Comparison of ENCODE assay signal across 7 cellular contexts in the genomic region with DNA sequence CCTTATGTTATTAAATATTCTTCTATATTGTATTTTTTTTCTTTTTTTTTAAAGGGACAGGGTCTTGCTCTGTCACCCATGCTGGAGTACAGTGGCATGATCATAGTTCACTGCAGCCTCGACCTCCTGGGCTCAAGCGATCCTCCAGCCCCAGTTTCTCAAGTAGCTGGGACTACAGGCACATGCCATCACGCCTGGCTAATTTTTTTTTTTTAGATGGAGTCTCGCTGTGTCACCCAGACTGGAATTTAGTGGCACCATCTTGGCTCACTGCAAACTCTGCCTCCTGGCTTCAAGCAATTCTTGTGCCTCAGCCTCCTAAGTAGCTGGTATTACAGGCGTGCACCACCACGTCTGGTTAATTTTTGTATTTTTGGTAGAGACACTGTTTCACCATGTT. TPM values are rescaled to one million over a fixed set of nuclear protein-coding genes. Genes with fewer than 3 reads are reported as not detected.
DNase-seq lines count a peak whose midpoint lies in the region; ATAC-seq and TF ChIP-seq lines count a peak whose summit lies in the region.
"Not testable (repeated sequence)": the region's sequence is repeated elsewhere in the genome, so short reads cannot be mapped to it uniquely, and the experiment has no call there.

No MANE protein-coding gene starts in this region.

- not testable (repeated sequence) for H3K4me2 ChIP-seq in neuronal stem cell (ENCODE audit: insufficient read depth, low read length, poor library complexity, severe bottlenecking)

- H4K8ac ChIP-seq in neuronal stem cell (ENCODE audit: low read depth, low read length), result peak overlapping the region; percentile 3

- not testable (repeated sequence) for H3K4me1 ChIP-seq in HEK293 (ENCODE audit: control insufficient read depth, insufficient read depth, low read length); neuronal stem cell (ENCODE audit: control insufficient read depth in 2 of 2, insufficient read depth in 1 of 2, low read depth in 1 of 2, low read length in 2 of 2)
- H3K4me1 ChIP-seq in psoas muscle (peaks cover 46% of the 10 kb centered on the region), gastrocnemius medialis (peaks cover 54 to 62% of the 10 kb centered on the region in 2 donors)

- in situ Hi-C loops in gastrocnemius medialis (cut with MboI; ENCODE audit: low sequenced_read_pairs in 4 of 4), result not testable (repeated sequence)

- peak; percentile 53 to 79 (median 60) for ATAC-seq in psoas muscle
- ATAC-seq in gastrocnemius medialis, result peak in 1 of 2 donors; percentile 47

- H3K18ac ChIP-seq in neuronal stem cell (ENCODE audit: low read length), result not testable (repeated sequence)

- not testable (repeated sequence) for H3K23ac ChIP-seq in neuronal stem cell (ENCODE audit: low read depth, low read length, poor library complexity)

- H3K4ac ChIP-seq in neuronal stem cell (ENCODE audit: low read length), result not testable (repeated sequence)

- not testable (repeated sequence) for TF ChIP-seq CTCF in C4-2B (conservative IDR thresholded peaks at IDR 0.05); HEK293 (tag by site-specific recombination; IDR thresholded peaks at IDR 0.05); VCaP (conservative IDR thresholded peaks at IDR 0.05); psoas muscle (IDR thresholded peaks at IDR 0.05); gastrocnemius medialis (IDR thresholded peaks at IDR 0.05 in 4 of 5, conservative IDR thresholded peaks at IDR 0.05 in 1 of 5)

- TF ChIP-seq POLR2A in gastrocnemius medialis (IDR thresholded peaks at IDR 0.05), result not testable (repeated sequence)

- H3K9me3 ChIP-seq in HEK293 (ENCODE audit: control insufficient read depth, insufficient read depth, low read depth, low read length); gastrocnemius medialis: not testable (repeated sequence)
- H3K9me3 ChIP-seq in neuronal stem cell (replicated peaks in 1 of 2; ENCODE audit: control insufficient read depth in 2 of 2, insufficient read depth in 1 of 2, low read depth in 1 of 2, low read length in 2 of 2), result peaks cover 2 to 33% of the 10 kb centered on the region in 2 donors
- peaks cover 19% of the 10 kb centered on the region for H3K9me3 ChIP-seq in psoas muscle

- not testable (repeated sequence) for H2BK12ac ChIP-seq in neuronal stem cell (ENCODE audit: low read length)

- POLR2A ChIA-PET in HEK293 (lab: Yijun Ruan, JAX), result not testable (repeated sequence)

- H2AFZ ChIP-seq in neuronal stem cell (ENCODE audit: low read length), result not testable (repeated sequence)

- WGBS in neuronal stem cell (ENCODE audit: extremely low coverage in 2 of 2, insufficient read length in 2 of 2, insufficient replicate concordance in 1 of 2), 2 donors, result no CpG with 5 or more reads among the region's 6 CpGs
- WGBS in psoas muscle, 3 donors, result 53 to 76% (median 60%) methylated on average over 6 of the region's 6 CpGs

- not testable (repeated sequence) for H3K36me3 ChIP-seq in HEK293 (ENCODE audit: control insufficient read depth in 2 of 2, insufficient read depth in 1 of 2, low read length in 2 of 2); psoas muscle (ENCODE audit: insufficient read depth in 1 of 2, low read depth in 1 of 2); gastrocnemius medialis
- peaks cover 0 to 14% of the 10 kb centered on the region in 2 donors for H3K36me3 ChIP-seq in neuronal stem cell (replicated peaks in 1 of 2; ENCODE audit: control insufficient read depth in 2 of 2, insufficient read depth in 2 of 2, low read length in 2 of 2)

- not testable (repeated sequence) for H3K9ac ChIP-seq in neuronal stem cell (ENCODE audit: low read depth, low read length, poor library complexity)

- not testable (repeated sequence) for H3K4me3 ChIP-seq in HEK293 (ENCODE audit: low read depth, low read length); neuronal stem cell (ENCODE audit: low read length in 2 of 2); gastrocnemius medialis
- peak overlapping the region; percentile 2 for H3K4me3 ChIP-seq in psoas muscle

- H3K27ac ChIP-seq in C4-2B, result peak overlapping the region; percentile 12
- not testable (repeated sequence) for H3K27ac ChIP-seq in HEK293 (ENCODE audit: extremely low read depth, low read depth, low read length); neuronal stem cell (replicated peaks; ENCODE audit: low read length)
- peak overlapping the region; percentile 4; the same call in 1 of the 2 replicates for H3K27ac ChIP-seq in VCaP
- peak overlapping the region; percentile 68 for H3K27ac ChIP-seq in psoas muscle
- peak overlapping the region; percentile 58 to 100 (median 100) for H3K27ac ChIP-seq in gastrocnemius medialis

- H3K14ac ChIP-seq in neuronal stem cell (ENCODE audit: low read length), result not testable (repeated sequence)

- not testable (repeated sequence) for H2BK15ac ChIP-seq in neuronal stem cell (ENCODE audit: low read length)

- not testable (repeated sequence) for H3K27me3 ChIP-seq in neuronal stem cell (ENCODE audit: control insufficient read depth in 3 of 3, insufficient read depth in 3 of 3, low read depth in 1 of 3, low read length in 3 of 3); psoas muscle (ENCODE audit: insufficient read depth in 3 of 3, low read length in 2 of 3); gastrocnemius medialis

- not testable (repeated sequence) for H4K91ac ChIP-seq in neuronal stem cell (ENCODE audit: low read depth, low read length, poor library complexity)

- CTCF ChIA-PET in HEK293 (lab: Yijun Ruan, JAX), result not testable (repeated sequence)

- H3K79me1 ChIP-seq in neuronal stem cell (ENCODE audit: low read depth, low read length), result not testable (repeated sequence)

- not testable (repeated sequence) for H2BK120ac ChIP-seq in neuronal stem cell (ENCODE audit: low read depth, low read length)

- H2AK5ac ChIP-seq in neuronal stem cell (ENCODE audit: low read depth, low read length), result not testable (repeated sequence)

- peak; percentile 32 for DNase-seq in myocyte (ENCODE audit: low read depth)
- DNase-seq in neuronal stem cell (ENCODE audit: low spot score); psoas muscle; gastrocnemius medialis: not testable (repeated sequence)

- intact Hi-C loops in psoas muscle (cut with DNase I); gastrocnemius medialis (cut with DNase I; ENCODE audit: low total_unique reads): not testable (repeated sequence)

- not testable (repeated sequence) for H2BK5ac ChIP-seq in neuronal stem cell (ENCODE audit: low read length)

TF ChIP-seq in HEK293, 187 proteins besides CTCF, POLR2A, EP300 and RAD21:
- TF ChIP-seq, protein P1, sequence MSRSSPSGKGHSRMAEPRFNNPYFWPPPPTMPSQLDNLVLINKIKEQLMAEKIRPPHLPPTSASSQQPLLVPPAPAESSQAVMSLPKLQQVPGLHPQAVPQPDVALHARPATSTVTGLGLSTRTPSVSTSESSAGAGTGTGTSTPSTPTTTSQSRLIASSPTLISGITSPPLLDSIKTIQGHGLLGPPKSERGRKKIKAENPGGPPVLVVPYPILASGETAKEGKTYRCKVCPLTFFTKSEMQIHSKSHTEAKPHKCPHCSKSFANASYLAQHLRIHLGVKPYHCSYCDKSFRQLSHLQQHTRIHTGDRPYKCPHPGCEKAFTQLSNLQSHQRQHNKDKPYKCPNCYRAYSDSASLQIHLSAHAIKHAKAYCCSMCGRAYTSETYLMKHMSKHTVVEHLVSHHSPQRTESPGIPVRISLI (tag by site-specific recombination; IDR thresholded peaks at IDR 0.05), result peak; percentile 44; the same call in 1 of the 2 replicates

RNA-seq across cellular contexts. Expression of a gene that starts 5.1 kb away (rescaled TPM):
- 38.0 and 38.5 TPM in 2 replicates for total RNA-seq in myocyte
- 16.4 TPM for polyA plus RNA-seq in myocyte (2012)
- 14.0 TPM for polyA plus RNA-seq in neuronal stem cell (2013, experiment 1 of 2)
- 14.8 TPM for polyA plus RNA-seq in neuronal stem cell (2013, experiment 2 of 2)
- 10 to 100 TPM; 34.9 to 49.3 (median 45.3) TPM for total RNA-seq in psoas muscle
- polyA plus RNA-seq in psoas muscle, result 10 to 100 TPM; 14.7 to 70.8 (median 18.4) TPM
- total RNA-seq in gastrocnemius medialis, result 10 to 100 TPM; 29.1 to 81.1 (median 48.9) TPM
